Comparison of ENCODE assay signal across 8 cellular contexts in the genomic region with DNA sequence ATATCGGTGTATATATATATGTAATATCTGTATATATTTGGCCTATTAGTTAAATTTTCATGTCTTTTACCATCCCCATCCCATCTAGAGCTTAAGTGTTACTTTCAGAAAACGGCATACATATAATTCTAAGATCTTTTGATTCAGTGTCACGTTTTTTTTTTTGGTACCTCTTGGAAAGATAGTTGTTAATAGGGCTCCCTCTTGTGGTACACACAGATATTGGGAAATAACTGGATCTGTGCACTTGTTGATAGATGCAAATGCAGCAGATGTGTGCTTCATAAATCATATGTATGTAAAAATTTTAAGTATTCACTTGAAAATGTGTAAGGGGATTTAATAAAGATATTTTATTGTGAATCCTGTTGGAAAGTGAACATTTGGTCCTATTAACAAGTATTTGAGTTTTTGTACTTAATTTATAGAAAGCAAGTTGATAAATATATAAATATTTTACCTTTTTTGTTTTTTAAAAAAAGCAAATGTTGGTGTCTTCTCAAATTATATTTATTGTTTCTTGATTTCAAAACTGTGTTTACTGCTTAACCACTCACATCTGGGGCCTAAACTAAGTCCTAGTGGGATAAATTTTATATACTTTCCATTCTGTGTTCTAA.
DNase-seq lines count a peak whose midpoint lies in the region; ATAC-seq and TF ChIP-seq lines count a peak whose summit lies in the region.

No MANE protein-coding gene starts in this region.

- H3K4me2 ChIP-seq in DOHH2 (ENCODE audit: low read length) (no peak overlapping the region), H9 (ENCODE audit: insufficient read depth, insufficient read length, low read length) (no peak overlapping the region), SK-N-SH (no peak overlapping the region)

- H3F3A ChIP-seq in DOHH2 (ENCODE audit: control insufficient read depth, insufficient read depth) (0 out of 2 replicates have a peak, but pooled peaks cover 2% of the 10 kb centered on the region), SK-N-SH (replicated peaks; ENCODE audit: insufficient read depth) (peaks cover 8% of the 10 kb centered on the region)

- H3K27me3 ChIP-seq in DOHH2 (ENCODE audit: control insufficient read depth, low read length) (no peaks in the 10 kb centered on the region), H9 (ENCODE audit: insufficient read depth, low read length) (no peaks in the 10 kb centered on the region), SK-N-SH (ENCODE audit: insufficient read depth) (no peaks in the 10 kb centered on the region)
- H3K27me3 ChIP-seq in naive thymus-derived CD4-positive, alpha-beta T cell (ENCODE audit: control insufficient read depth in 2 of 2, insufficient read depth in 2 of 2, low read length in 2 of 2) = no peaks in the 10 kb centered on the region

- TF ChIP-seq CTCF in DOHH2 (IDR thresholded peaks at IDR 0.05; ENCODE audit: low read depth, low read length, poor library complexity, severe bottlenecking) (peak; percentile 76), H9 (conservative IDR thresholded peaks at IDR 0.05) (peak; percentile 84), SK-N-SH (IDR thresholded peaks at IDR 0.05) (peak; percentile 91)

- no peak overlapping the region for H2BK12ac ChIP-seq in H9 (ENCODE audit: insufficient read length, low read depth, low read length)

- H2BK15ac ChIP-seq in H9 (ENCODE audit: low read depth, low read length) = no peak overlapping the region

- H3K36me3 Mint-ChIP-seq in H9 (ENCODE audit: insufficient read depth in 1 of 3, low read depth in 3 of 3) = peaks cover 5 to 26% (median 13%) of the 10 kb centered on the region in 3 experiments; a peak in 6 of 7 replicates
- H3K36me3 Mint-ChIP-seq in naive thymus-derived CD4-positive, alpha-beta T cell = peaks cover 0 to 19% (median 7%) of the 10 kb centered on the region in 5 donors

- WGBS in H9 (ENCODE audit: extremely low coverage, insufficient read length, low lambda C conversion rate) = no CpG with 5 or more reads among the region's 3 CpGs
- 34% methylated on average over 3 of the region's 3 CpGs for WGBS in SK-N-SH (ENCODE audit: low lambda C conversion rate)

- DNase-seq in H9 (no peak), NCI-H1417 treated with DMSO at 0.1 percent for 48 hours (lab: John Stamatoyannopoulos, UW) (peak; percentile 15), SK-N-SH (peak; percentile 34), erythroblast (lab: John Stamatoyannopoulos, UW) (peak; percentile 85 to 89)
- peak in 7 of 9 donors; percentile 55 to 79 (median 70) for DNase-seq in naive thymus-derived CD4-positive, alpha-beta T cell

- H3K4me3 Mint-ChIP-seq in H9 = no peak overlapping the region
- no peak overlapping the region for H3K4me3 Mint-ChIP-seq in naive thymus-derived CD4-positive, alpha-beta T cell

- H3K4me3 ChIP-seq in DOHH2 (ENCODE audit: low read length) (no peak overlapping the region), SK-N-SH (ENCODE audit: low read depth in 2 of 2, low read length in 1 of 2) (no peak overlapping the region; a peak in 1 of 4 replicates)
- H3K4me3 ChIP-seq in naive thymus-derived CD4-positive, alpha-beta T cell (ENCODE audit: low read length) = no peak overlapping the region

- no peak overlapping the region for H2BK20ac ChIP-seq in H9 (ENCODE audit: low read depth, low read length, poor library complexity, severe bottlenecking)

- no peaks in the 10 kb centered on the region for H3K27me3 Mint-ChIP-seq in H9 (ENCODE audit: low read depth)
- H3K27me3 Mint-ChIP-seq in naive thymus-derived CD4-positive, alpha-beta T cell = no peaks in the 10 kb centered on the region

- no peaks in the 10 kb centered on the region for H3K79me2 ChIP-seq in DOHH2 (ENCODE audit: control insufficient read depth, low read length)
- no peaks in the 10 kb centered on the region for H3K79me2 ChIP-seq in H9 (ENCODE audit: insufficient read depth, low read length)
- H3K79me2 ChIP-seq in SK-N-SH (ENCODE audit: insufficient read depth) = no peaks in the 10 kb centered on the region

- no peak overlapping the region for H2BK120ac ChIP-seq in H9 (ENCODE audit: low read depth, low read length, poor library complexity, severe bottlenecking)

- peaks cover 21% of the 10 kb centered on the region for H3K36me3 ChIP-seq in DOHH2 (ENCODE audit: control insufficient read depth, low read length)
- H3K36me3 ChIP-seq in SK-N-SH (replicated peaks in 1 of 2; ENCODE audit: control insufficient read depth in 1 of 2, insufficient read depth in 2 of 2, low read length in 1 of 2) = peaks cover 23 to 38% of the 10 kb centered on the region in 2 experiments
- peaks cover 0 to 9% (median 0%) of the 10 kb centered on the region in 3 experiments for H3K36me3 ChIP-seq in naive thymus-derived CD4-positive, alpha-beta T cell (ENCODE audit: control insufficient read depth in 2 of 3, insufficient read depth in 3 of 3, low read length in 3 of 3)

- H3K9me2 ChIP-seq in DOHH2 (replicated peaks; ENCODE audit: control insufficient read depth, low read length) (no peaks in the 10 kb centered on the region), SK-N-SH (no peaks in the 10 kb centered on the region)

- no peak overlapping the region for H3K4ac ChIP-seq in H9 (ENCODE audit: low read depth, low read length)

- no peak for TF ChIP-seq EP300 in SK-N-SH (IDR thresholded peaks at IDR 0.05; ENCODE audit: borderline replicate concordance in 1 of 2, low read depth in 1 of 2, low read length in 1 of 2)

- TF ChIP-seq RAD21 in SK-N-SH (IDR thresholded peaks at IDR 0.05; ENCODE audit: low read length) = peak; percentile 94

- H3K9ac ChIP-seq in H9 (ENCODE audit: extremely low read depth, insufficient read length, low read length) (no peak overlapping the region), SK-N-SH (no peak overlapping the region)

- no peak overlapping the region for H3K23ac ChIP-seq in H9 (ENCODE audit: insufficient read length, low read depth, low read length)

- CTCF ChIA-PET in SK-N-SH (lab: Yijun Ruan, JAX) = interaction anchor here (0.6 to 6.3 kb wide), 18 partner anchors 10 to 546 kb away, joined by 3 to 80 read pairs (median 3); no protein-coding TSS in a partner anchor
- CTCF ChIA-PET in naive thymus-derived CD4-positive, alpha-beta T cell (lab: Charles Lee) = interaction anchor here (0.6 to 2.5 kb wide), 7 partner anchors 12 to 251 kb away, joined by 3 to 13 read pairs (median 5); no protein-coding TSS in a partner anchor

- no peak for TF ChIP-seq POLR2A in erythroblast (IDR thresholded peaks at IDR 0.05; ENCODE audit: low read length)

- no peaks in the 10 kb centered on the region for H3K79me1 ChIP-seq in H9 (ENCODE audit: insufficient read depth, low read depth, low read length, poor library complexity, severe bottlenecking)

- H3K9me3 Mint-ChIP-seq in H9 = no peaks in the 10 kb centered on the region
- no peaks in the 10 kb centered on the region for H3K9me3 Mint-ChIP-seq in naive thymus-derived CD4-positive, alpha-beta T cell

- H3T11ph ChIP-seq in H9 (ENCODE audit: low read length) = no peak overlapping the region

- H2BK5ac ChIP-seq in H9 (ENCODE audit: insufficient read length, low read length) = no peak overlapping the region

- H4K5ac ChIP-seq in H9 (ENCODE audit: insufficient read length, low read depth, low read length) = no peak overlapping the region

- H3K27ac ChIP-seq in DOHH2 (ENCODE audit: low read depth, low read length) (no peak overlapping the region), H9 (ENCODE audit: insufficient read length, low read depth, low read length) (no peak overlapping the region), SK-N-SH (ENCODE audit: low read depth in 2 of 2, low read length in 1 of 2) (no peak overlapping the region)
- no peak overlapping the region for H3K27ac ChIP-seq in naive thymus-derived CD4-positive, alpha-beta T cell (ENCODE audit: low read depth, low read length)

- H4K20me1 ChIP-seq in DOHH2 (ENCODE audit: control insufficient read depth, insufficient read depth, low read depth, low read length) (no peaks in the 10 kb centered on the region), H9 (ENCODE audit: control insufficient read depth, insufficient read depth, insufficient read length) (no peaks in the 10 kb centered on the region), SK-N-SH (ENCODE audit: insufficient read depth) (no peaks in the 10 kb centered on the region)

- no peak overlapping the region for H2AK5ac ChIP-seq in H9 (ENCODE audit: insufficient read length, low read length)

- H3K9me3 ChIP-seq in DOHH2 (ENCODE audit: control insufficient read depth, insufficient read depth, low read length) (no peaks in the 10 kb centered on the region), H9 (ENCODE audit: control insufficient read depth, low read depth, low read length) (no peaks in the 10 kb centered on the region), SK-N-SH (no peaks in the 10 kb centered on the region)
- no peaks in the 10 kb centered on the region for H3K9me3 ChIP-seq in naive thymus-derived CD4-positive, alpha-beta T cell (ENCODE audit: control insufficient read depth in 2 of 3, low read length in 3 of 3)

- no peak overlapping the region for H3K56ac ChIP-seq in H9 (ENCODE audit: insufficient read length, low read depth, low read length)

- no peaks in the 10 kb centered on the region for H3K4me1 Mint-ChIP-seq in H9
- peaks cover 0 to 6% (median 4%) of the 10 kb centered on the region in 7 donors for H3K4me1 Mint-ChIP-seq in naive thymus-derived CD4-positive, alpha-beta T cell

- no peak overlapping the region for H3K27ac Mint-ChIP-seq in H9
- peak overlapping the region in 1 of 9 donors; percentile 33 for H3K27ac Mint-ChIP-seq in naive thymus-derived CD4-positive, alpha-beta T cell

- H2AFZ ChIP-seq in H9 (ENCODE audit: low read length) = no peak overlapping the region
- no peak overlapping the region for H2AFZ ChIP-seq in SK-N-SH (ENCODE audit: low read depth)

- no peak overlapping the region for H3K18ac ChIP-seq in H9 (ENCODE audit: insufficient read length, low read depth, low read length)

- no peak overlapping the region for H3K14ac ChIP-seq in H9 (ENCODE audit: insufficient read depth, low read length)

- H3K4me1 ChIP-seq in DOHH2 (ENCODE audit: control insufficient read depth, low read length) = no peaks in the 10 kb centered on the region
- H3K4me1 ChIP-seq in H9 (ENCODE audit: insufficient read depth, low read length) = no peaks in the 10 kb centered on the region
- no peaks in the 10 kb centered on the region; a peak in 1 of 4 replicates for H3K4me1 ChIP-seq in SK-N-SH (ENCODE audit: control insufficient read depth in 1 of 2, insufficient read depth in 2 of 2, low read depth in 1 of 2, low read length in 1 of 2)
- H3K4me1 ChIP-seq in naive thymus-derived CD4-positive, alpha-beta T cell (ENCODE audit: control insufficient read depth in 2 of 2, insufficient read depth in 2 of 2, low read length in 2 of 2) = no peaks in the 10 kb centered on the region

- no peak overlapping the region for H4K8ac ChIP-seq in H9 (replicated peaks; ENCODE audit: insufficient read length, low read depth, low read length)

- peak; percentile 81 for ATAC-seq in naive thymus-derived CD4-positive, alpha-beta T cell
- no peak for ATAC-seq in GM18909 (IDR thresholded peaks at IDR 0.05; ENCODE audit: poor library complexity, unreplicated experiment)
- no peak for ATAC-seq in GM19452 (IDR thresholded peaks at IDR 0.05; ENCODE audit: unreplicated experiment)

- no peaks in the 10 kb centered on the region for H3K23me2 ChIP-seq in H9 (ENCODE audit: insufficient read length, low read depth, low read length, poor library complexity, severe bottlenecking)

- POLR2A ChIA-PET in SK-N-SH (lab: Yijun Ruan, JAX) = no interaction called here
- POLR2A ChIA-PET in naive thymus-derived CD4-positive, alpha-beta T cell (lab: Charles Lee) = no interaction called here

- intact Hi-C loops in naive thymus-derived CD4-positive, alpha-beta T cell (cut with micrococcal nuclease) = loop anchor here (1.0 to 10.0 kb wide), 14 partner anchors 87 to 1620 kb away; a partner anchor contains a TSS

- no peak overlapping the region for H4K91ac ChIP-seq in H9 (ENCODE audit: insufficient read length, low read depth, low read length)
